1 cellular context compared by ENCODE assay signal in genomic region chr17:75046583-75047289, GRCh38.
TF ChIP-seq lines count a peak whose summit lies in the region.

Gene ATP5PD, minus strand, starts transcription at chr17:75046969. Its CDS starts 4,319 bp downstream, at chr17:75042650.
Gene KCTD2, plus strand, starts transcription at chr17:75047225. Its CDS starts 26 bp downstream, at chr17:75047251.

TF ChIP-seq in HepG2, 621 proteins besides CTCF, POLR2A, EP300 and RAD21 (continued from another document and continues in another):
- TF ChIP-seq ZNF142 (CRISPR knock-in tag; IDR thresholded peaks at IDR 0.05): peak; percentile 59; the same call in 1 of the 2 replicates
- no peak for TF ChIP-seq ZNF770 (CRISPR knock-in tag; IDR thresholded peaks at IDR 0.05)
- TF ChIP-seq YEATS2 (CRISPR knock-in tag; IDR thresholded peaks at IDR 0.05; ENCODE audit: borderline replicate concordance): peak; percentile 87
- no peak for TF ChIP-seq PREB (CRISPR knock-in tag; IDR thresholded peaks at IDR 0.05)
- peak; percentile 83 for TF ChIP-seq ZNF883 (CRISPR knock-in tag; IDR thresholded peaks at IDR 0.05; ENCODE audit: not compliant biosample characterization)
- TF ChIP-seq ZBTB7A (CRISPR knock-in tag; IDR thresholded peaks at IDR 0.05): peak; percentile 90
- TF ChIP-seq ATF1 (CRISPR knock-in tag; IDR thresholded peaks at IDR 0.05): peak; percentile 58; the same call in 1 of the 2 replicates
- TF ChIP-seq SAP130 (CRISPR knock-in tag; IDR thresholded peaks at IDR 0.05; ENCODE audit: low read depth): peak; percentile 95
- peak; percentile 93 to 95 for TF ChIP-seq HMGXB4 (CRISPR knock-in tag; IDR thresholded peaks at IDR 0.05; ENCODE audit: borderline replicate concordance in 1 of 2, low read depth in 1 of 2)
- peak; percentile 81; the same call in 1 of the 2 replicates for TF ChIP-seq ZNF607 (CRISPR knock-in tag; IDR thresholded peaks at IDR 0.05; ENCODE audit: borderline replicate concordance)
- TF ChIP-seq ZNF772 (CRISPR knock-in tag; IDR thresholded peaks at IDR 0.05): no peak; the same call in none of the 2 replicates
- TF ChIP-seq PRPF4 (IDR thresholded peaks at IDR 0.05; ENCODE audit: low read depth, low read length, poor library complexity, severe bottlenecking): no peak
- no peak for TF ChIP-seq HOXD1 (CRISPR knock-in tag; IDR thresholded peaks at IDR 0.05)
- TF ChIP-seq ERF (CRISPR knock-in tag; IDR thresholded peaks at IDR 0.05): peak; percentile 86
- TF ChIP-seq HNRNPLL (IDR thresholded peaks at IDR 0.05; ENCODE audit: low read depth, low read length, poor library complexity, severe bottlenecking): peak; percentile 85
- TF ChIP-seq E2F1 (CRISPR knock-in tag; IDR thresholded peaks at IDR 0.05): peak; percentile 48; the same call in 1 of the 2 replicates
- TF ChIP-seq ZNF280B (CRISPR knock-in tag; IDR thresholded peaks at IDR 0.05; ENCODE audit: borderline replicate concordance): peak; percentile 81; the same call in 1 of the 2 replicates
- peak; percentile 14; the same call in 1 of the 2 replicates for TF ChIP-seq ZNF766 (CRISPR knock-in tag; IDR thresholded peaks at IDR 0.05; ENCODE audit: borderline replicate concordance)
- TF ChIP-seq MAF1 (CRISPR knock-in tag; IDR thresholded peaks at IDR 0.05; ENCODE audit: borderline replicate concordance): no peak; the same call in 1 of the 2 replicates
- no peak; the same call in 1 of the 2 replicates for TF ChIP-seq MTA1 (CRISPR knock-in tag; IDR thresholded peaks at IDR 0.05; ENCODE audit: borderline replicate concordance)
- peak; percentile 67; the same call in 1 of the 2 replicates for TF ChIP-seq ETV5 (CRISPR knock-in tag; IDR thresholded peaks at IDR 0.05; ENCODE audit: borderline replicate concordance)
- no peak; the same call in 1 of the 2 replicates for TF ChIP-seq DNMT3B (CRISPR knock-in tag; conservative IDR thresholded peaks at IDR 0.05)
- TF ChIP-seq ELF4 (CRISPR knock-in tag; IDR thresholded peaks at IDR 0.05; ENCODE audit: borderline replicate concordance): peak; percentile 82; the same call in 1 of the 2 replicates
- 0 out of 2 replicates have a peak, but pooled peaks have one; percentile 29 for TF ChIP-seq ZFP82 (CRISPR knock-in tag; IDR thresholded peaks at IDR 0.05; ENCODE audit: borderline replicate concordance)
- TF ChIP-seq GRHL1 (CRISPR knock-in tag; conservative IDR thresholded peaks at IDR 0.05): no peak
- peak; percentile 24 for TF ChIP-seq TBL1XR1 (IDR thresholded peaks at IDR 0.05; ENCODE audit: borderline replicate concordance, low read length, partially characterized antibody)
- TF ChIP-seq KAT7 (CRISPR knock-in tag; IDR thresholded peaks at IDR 0.05; ENCODE audit: borderline replicate concordance): peak; percentile 96
- no peak for TF ChIP-seq LCORL (IDR thresholded peaks at IDR 0.05)
- TF ChIP-seq LCORL (CRISPR knock-in tag; IDR thresholded peaks at IDR 0.05): peak; percentile 89; the same call in 1 of the 2 replicates
- no peak for TF ChIP-seq ZBTB1 (CRISPR knock-in tag; IDR thresholded peaks at IDR 0.05; ENCODE audit: borderline replicate concordance)
- 0 out of 2 replicates have a peak, but pooled peaks have one; percentile 34 for TF ChIP-seq ZNF546 (CRISPR knock-in tag; conservative IDR thresholded peaks at IDR 0.05)
- 0 out of 2 replicates have a peak, but pooled peaks have one; percentile 78 for TF ChIP-seq ATF5 (CRISPR knock-in tag; IDR thresholded peaks at IDR 0.05; ENCODE audit: low read depth)
- TF ChIP-seq THRA (CRISPR knock-in tag; IDR thresholded peaks at IDR 0.05; ENCODE audit: borderline replicate concordance): peak; percentile 58; the same call in 1 of the 2 replicates
- TF ChIP-seq JARID2 (CRISPR knock-in tag; IDR thresholded peaks at IDR 0.05; ENCODE audit: insufficient replicate concordance): no peak
- peak; percentile 73 for TF ChIP-seq ZMYM4 (CRISPR knock-in tag; IDR thresholded peaks at IDR 0.05)
- TF ChIP-seq CREB3 (CRISPR knock-in tag; IDR thresholded peaks at IDR 0.05): 0 out of 2 replicates have a peak, but pooled peaks have one; percentile 57
- peak; percentile 95 for TF ChIP-seq RBFOX2 (IDR thresholded peaks at IDR 0.05; ENCODE audit: low read depth, low read length)
- no peak for TF ChIP-seq ZNF660 (CRISPR knock-in tag; IDR thresholded peaks at IDR 0.05; ENCODE audit: borderline replicate concordance, low read depth)
- no peak for TF ChIP-seq REL (CRISPR knock-in tag; conservative IDR thresholded peaks at IDR 0.05)
